ENCODE assay signal across 7 cellular contexts in genomic region chr1:147504801-147505303, GRCh38. TPM values are rescaled to one million over a fixed set of nuclear protein-coding genes. Genes with fewer than 3 reads are reported as not detected.
DNase-seq lines count a peak whose midpoint lies in the region; ATAC-seq and TF ChIP-seq lines count a peak whose summit lies in the region.

No MANE protein-coding gene starts in this region.

- no peak for TF ChIP-seq POLR2A in thyroid gland (IDR thresholded peaks at IDR 0.05)

- peak overlapping the region; percentile 1 for H3K27ac ChIP-seq in iPS-18a (ENCODE audit: low read length)
- H3K27ac ChIP-seq in thyroid gland: peak overlapping the region in 1 of 3 donors; percentile 6

- H3K27me3 ChIP-seq in iPS-18a (ENCODE audit: control insufficient read depth, insufficient read depth, low read length): no peaks in the 10 kb centered on the region
- H3K27me3 ChIP-seq in thyroid gland: no peaks in the 10 kb centered on the region

- H3K4me3 ChIP-seq in iPS-18a (ENCODE audit: low read length) (peak overlapping the region; percentile 46), thyroid gland (replicated peaks in 1 of 3) (no peak overlapping the region)

- no peak for TF ChIP-seq CTCF in thyroid gland (IDR thresholded peaks at IDR 0.05)
- TF ChIP-seq CTCF in GM13977 (IDR thresholded peaks at IDR 0.05; ENCODE audit: extremely low read depth, insufficient read depth, missing control alignments): no peak

- H3K4me1 ChIP-seq in iPS-18a (ENCODE audit: control insufficient read depth, low read depth, low read length) (peaks cover 20% of the 10 kb centered on the region), thyroid gland (peaks cover 0 to 10% of the 10 kb centered on the region in 2 donors)

- intact Hi-C loops in thyroid gland (cut with DNase I): no loop called here

- peak overlapping the region; percentile 20 for H3K9ac ChIP-seq in iPS-18a (ENCODE audit: low read length)

- peak; percentile 39; the same call in 2 of the 3 replicates for ATAC-seq in SK-N-SH treated with all-trans-retinoic acid at 6 μM for 48 hours

- no peaks in the 10 kb centered on the region for H3K9me3 ChIP-seq in iPS-18a (ENCODE audit: control insufficient read depth, low read depth, low read length)
- no peaks in the 10 kb centered on the region for H3K9me3 ChIP-seq in thyroid gland

- DNase-seq in M059J (ENCODE audit: low read depth) (peak; percentile 55), thyroid gland (peak; percentile 64 to 65), GM13977 (ENCODE audit: low spot score) (no peak), GOT3 (lab: John Stamatoyannopoulos, UW) (no peak)
- DNase-seq in stimulated activated CD4-positive, alpha-beta T cell treated with anti-CD3 and anti-CD28 coated beads, Interleukin-12 subunit alpha, Interleukin-12 subunit beta, amount 100 ng/mL, for 4 hours: no peak

- WGBS in thyroid gland, 2 donors: 27 to 37% methylated on average over 10 of the region's 10 CpGs

- in situ Hi-C loops in GM13977 (cut with MboI; ENCODE audit: low pct_unique_long_range_greater_than_20kb, low sequenced_read_pairs, unreplicated experiment): no loop called here

- H3K36me3 ChIP-seq in iPS-18a (ENCODE audit: control insufficient read depth, low read depth, low read length): no peaks in the 10 kb centered on the region
- no peaks in the 10 kb centered on the region for H3K36me3 ChIP-seq in thyroid gland

TF ChIP-seq in SK-N-SH treated with all-trans-retinoic acid at 6 μM for 48 hours, 23 proteins besides CTCF, POLR2A, EP300 and RAD21:
- TF ChIP-seq, protein P1, sequence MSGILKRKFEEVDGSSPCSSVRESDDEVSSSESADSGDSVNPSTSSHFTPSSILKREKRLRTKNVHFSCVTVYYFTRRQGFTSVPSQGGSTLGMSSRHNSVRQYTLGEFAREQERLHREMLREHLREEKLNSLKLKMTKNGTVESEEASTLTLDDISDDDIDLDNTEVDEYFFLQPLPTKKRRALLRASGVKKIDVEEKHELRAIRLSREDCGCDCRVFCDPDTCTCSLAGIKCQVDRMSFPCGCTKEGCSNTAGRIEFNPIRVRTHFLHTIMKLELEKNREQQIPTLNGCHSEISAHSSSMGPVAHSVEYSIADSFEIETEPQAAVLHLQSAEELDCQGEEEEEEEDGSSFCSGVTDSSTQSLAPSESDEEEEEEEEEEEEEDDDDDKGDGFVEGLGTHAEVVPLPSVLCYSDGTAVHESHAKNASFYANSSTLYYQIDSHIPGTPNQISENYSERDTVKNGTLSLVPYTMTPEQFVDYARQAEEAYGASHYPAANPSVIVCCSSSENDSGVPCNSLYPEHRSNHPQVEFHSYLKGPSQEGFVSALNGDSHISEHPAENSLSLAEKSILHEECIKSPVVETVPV (CRISPR knock-in tag; IDR thresholded peaks at IDR 0.05): no peak
- TF ChIP-seq, protein P2, sequence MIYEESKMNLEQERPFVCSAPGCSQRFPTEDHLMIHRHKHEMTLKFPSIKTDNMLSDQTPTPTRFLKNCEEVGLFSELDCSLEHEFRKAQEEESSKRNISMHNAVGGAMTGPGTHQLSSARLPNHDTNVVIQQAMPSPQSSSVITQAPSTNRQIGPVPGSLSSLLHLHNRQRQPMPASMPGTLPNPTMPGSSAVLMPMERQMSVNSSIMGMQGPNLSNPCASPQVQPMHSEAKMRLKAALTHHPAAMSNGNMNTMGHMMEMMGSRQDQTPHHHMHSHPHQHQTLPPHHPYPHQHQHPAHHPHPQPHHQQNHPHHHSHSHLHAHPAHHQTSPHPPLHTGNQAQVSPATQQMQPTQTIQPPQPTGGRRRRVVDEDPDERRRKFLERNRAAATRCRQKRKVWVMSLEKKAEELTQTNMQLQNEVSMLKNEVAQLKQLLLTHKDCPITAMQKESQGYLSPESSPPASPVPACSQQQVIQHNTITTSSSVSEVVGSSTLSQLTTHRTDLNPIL (CRISPR knock-in tag; IDR thresholded peaks at IDR 0.05; ENCODE audit: low read depth): no peak
- TF ChIP-seq SNAI2 (CRISPR knock-in tag; IDR thresholded peaks at IDR 0.05) (no peak), ZFP3 (CRISPR knock-in tag; IDR thresholded peaks at IDR 0.05) (no peak), ZC3H10 (CRISPR knock-in tag; IDR thresholded peaks at IDR 0.05) (no peak), PPARA (CRISPR knock-in tag; IDR thresholded peaks at IDR 0.05; ENCODE audit: borderline replicate concordance) (no peak), ZNF8 (CRISPR knock-in tag; IDR thresholded peaks at IDR 0.05) (no peak), GLIS3 (CRISPR knock-in tag; IDR thresholded peaks at IDR 0.05) (no peak), TCF4 (CRISPR knock-in tag; IDR thresholded peaks at IDR 0.05; ENCODE audit: borderline replicate concordance) (no peak), BACH2 (CRISPR knock-in tag; IDR thresholded peaks at IDR 0.05; ENCODE audit: borderline replicate concordance) (no peak), TOX (CRISPR knock-in tag; IDR thresholded peaks at IDR 0.05; ENCODE audit: borderline replicate concordance) (no peak), ARNTL (CRISPR knock-in tag; IDR thresholded peaks at IDR 0.05; ENCODE audit: borderline replicate concordance, low read depth) (no peak), ZNF565 (CRISPR knock-in tag; conservative IDR thresholded peaks at IDR 0.05; ENCODE audit: low read depth) (no peak)
- TF ChIP-seq, protein P3, sequence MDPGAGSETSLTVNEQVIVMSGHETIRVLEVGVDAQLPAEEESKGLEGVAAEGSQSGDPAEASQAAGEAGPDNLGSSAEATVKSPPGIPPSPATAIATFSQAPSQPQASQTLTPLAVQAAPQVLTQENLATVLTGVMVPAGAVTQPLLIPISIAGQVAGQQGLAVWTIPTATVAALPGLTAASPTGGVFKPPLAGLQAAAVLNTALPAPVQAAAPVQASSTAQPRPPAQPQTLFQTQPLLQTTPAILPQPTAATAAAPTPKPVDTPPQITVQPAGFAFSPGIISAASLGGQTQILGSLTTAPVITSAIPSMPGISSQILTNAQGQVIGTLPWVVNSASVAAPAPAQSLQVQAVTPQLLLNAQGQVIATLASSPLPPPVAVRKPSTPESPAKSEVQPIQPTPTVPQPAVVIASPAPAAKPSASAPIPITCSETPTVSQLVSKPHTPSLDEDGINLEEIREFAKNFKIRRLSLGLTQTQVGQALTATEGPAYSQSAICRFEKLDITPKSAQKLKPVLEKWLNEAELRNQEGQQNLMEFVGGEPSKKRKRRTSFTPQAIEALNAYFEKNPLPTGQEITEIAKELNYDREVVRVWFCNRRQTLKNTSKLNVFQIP (CRISPR knock-in tag; IDR thresholded peaks at IDR 0.05; ENCODE audit: borderline replicate concordance, low read depth): no peak

RNA-seq across cellular contexts. Expression of gene BCL9, which starts 36.4 kb away (rescaled TPM):
- 8.8 and 18.1 TPM in 2 replicates for total RNA-seq in M059J (2014; rRNA removed; shearing (Covaris generic))
- total RNA-seq in thyroid gland: 10 to 100 TPM; 13.2 to 32.5 (median 19.8) TPM

Comparison
In these comparisons a context has a peak if more than half of its experiments do, and no peak if none do; other contexts are left out.
1. DNase-seq: peak in M059J (single experiment) and thyroid gland (2 of 2); none in stimulated activated CD4-positive, alpha-beta T cell treated with anti-CD3 and anti-CD28 coated beads, Interleukin-12 subunit alpha, Interleukin-12 subunit beta, amount 100 ng/mL, for 4 hours (single experiment), GM13977 (single experiment) and GOT3 (single experiment).